1 cellular context compared by ENCODE assay signal in genomic region chr10:98403812-98404504, GRCh38.
TF ChIP-seq lines count a peak whose summit lies in the region.

No MANE protein-coding gene starts in this region.

TF ChIP-seq in GM12878, 131 proteins besides CTCF, POLR2A, EP300 and RAD21 (continued from another document):
- no peak for TF ChIP-seq HSF1 (IDR thresholded peaks at IDR 0.05; ENCODE audit: low read depth, low read length)
- TF ChIP-seq MTA2 (IDR thresholded peaks at IDR 0.05; ENCODE audit: low read depth): peak; percentile 72; the same call in 1 of the 2 replicates
- TF ChIP-seq ZBTB11 (CRISPR knock-in tag; IDR thresholded peaks at IDR 0.05): no peak
- TF ChIP-seq SUZ12 (IDR thresholded peaks at IDR 0.05; ENCODE audit: unreplicated experiment): no peak
- TF ChIP-seq NRF1 (conservative IDR thresholded peaks at IDR 0.05; ENCODE audit: low read depth, low read length): no peak
- TF ChIP-seq TCF3 (IDR thresholded peaks at IDR 0.05; ENCODE audit: borderline replicate concordance, insufficient read depth, low read depth, low read length): no peak
- TF ChIP-seq ZZZ3 (IDR thresholded peaks at IDR 0.05; ENCODE audit: control insufficient read depth, insufficient read length, low read depth): no peak
- TF ChIP-seq BRCA1 (IDR thresholded peaks at IDR 0.05; ENCODE audit: low read depth, low read length): no peak
- 0 out of 2 replicates have a peak, but pooled peaks have one; percentile 59 for TF ChIP-seq RCOR1 (conservative IDR thresholded peaks at IDR 0.05; ENCODE audit: low read depth, low read length)
- TF ChIP-seq NR2F1 (conservative IDR thresholded peaks at IDR 0.05): no peak
- TF ChIP-seq RAD51 (IDR thresholded peaks at IDR 0.05): no peak
- peak; percentile 64; the same call in 1 of the 2 replicates for TF ChIP-seq FOXM1 (IDR thresholded peaks at IDR 0.05; ENCODE audit: low read depth, low read length)
- TF ChIP-seq CBX5 (IDR thresholded peaks at IDR 0.05; ENCODE audit: low read depth): no peak
- peak; percentile 4; the same call in 1 of the 2 replicates for TF ChIP-seq RUNX3 (IDR thresholded peaks at IDR 0.05; ENCODE audit: low read length)
- no peak for TF ChIP-seq SMARCA5 (IDR thresholded peaks at IDR 0.05)
- peak; percentile 72 for TF ChIP-seq PBX3 (IDR thresholded peaks at IDR 0.05; ENCODE audit: insufficient replicate concordance, low read depth, low read length)
- TF ChIP-seq DPF2 (IDR thresholded peaks at IDR 0.05): 0 out of 2 replicates have a peak, but pooled peaks have one; percentile 29
- TF ChIP-seq ATF2 (IDR thresholded peaks at IDR 0.05; ENCODE audit: low read length): no peak; the same call in 1 of the 2 replicates
- TF ChIP-seq ZBTB33 (IDR thresholded peaks at IDR 0.05): no peak
- 0 out of 2 replicates have a peak, but pooled peaks have one; percentile 2 for TF ChIP-seq HDGF (IDR thresholded peaks at IDR 0.05)
- no peak for TF ChIP-seq SKIL (IDR thresholded peaks at IDR 0.05; ENCODE audit: low read depth, poor library complexity, severe bottlenecking)
- no peak for TF ChIP-seq MTA3 (IDR thresholded peaks at IDR 0.05; ENCODE audit: borderline replicate concordance, low read length)
- peak; percentile 17 for TF ChIP-seq MEF2B (IDR thresholded peaks at IDR 0.05; ENCODE audit: partially characterized antibody, poor library complexity, severe bottlenecking)
- no peak for TF ChIP-seq SPI1 (IDR thresholded peaks at IDR 0.05; ENCODE audit: borderline replicate concordance, insufficient read depth, low read depth, low read length)
- peak; percentile 47 for TF ChIP-seq NR2C1 (IDR thresholded peaks at IDR 0.05)
- TF ChIP-seq CEBPB (IDR thresholded peaks at IDR 0.05; ENCODE audit: borderline replicate concordance in 1 of 2, low read depth in 2 of 2, low read length in 2 of 2): no peak
- no peak for TF ChIP-seq CHD1 (IDR thresholded peaks at IDR 0.05; ENCODE audit: low read depth, low read length)
- no peak for TF ChIP-seq CREB1 (IDR thresholded peaks at IDR 0.05; ENCODE audit: low read depth)
- TF ChIP-seq RELB (IDR thresholded peaks at IDR 0.05; ENCODE audit: low read depth): no peak
- no peak for TF ChIP-seq BACH1 (IDR thresholded peaks at IDR 0.05; ENCODE audit: borderline replicate concordance)
- no peak for TF ChIP-seq CBFB (IDR thresholded peaks at IDR 0.05; ENCODE audit: low read depth)
- TF ChIP-seq JUNB (IDR thresholded peaks at IDR 0.05): peak; percentile 78
- peak; percentile 56; the same call in 1 of the 2 replicates for TF ChIP-seq MEF2A (IDR thresholded peaks at IDR 0.05; ENCODE audit: insufficient read depth, low read depth, low read length)
- TF ChIP-seq JUND (IDR thresholded peaks at IDR 0.05; ENCODE audit: low read depth, low read length): no peak
- TF ChIP-seq NFXL1 (IDR thresholded peaks at IDR 0.05; ENCODE audit: borderline replicate concordance): no peak
- peak; percentile 94 for TF ChIP-seq PKNOX1 (IDR thresholded peaks at IDR 0.05)
- no peak for TF ChIP-seq TCF7 (IDR thresholded peaks at IDR 0.05; ENCODE audit: borderline replicate concordance)
- TF ChIP-seq GABPA (IDR thresholded peaks at IDR 0.05; ENCODE audit: low read depth): no peak
- no peak for TF ChIP-seq PML (IDR thresholded peaks at IDR 0.05; ENCODE audit: low read length)
- no peak for TF ChIP-seq MYC (IDR thresholded peaks at IDR 0.05; ENCODE audit: insufficient read depth, insufficient read length, insufficient replicate concordance, low read length, severe bottlenecking)
- TF ChIP-seq IRF5 (IDR thresholded peaks at IDR 0.05; ENCODE audit: borderline replicate concordance): no peak
- TF ChIP-seq FOS (IDR thresholded peaks at IDR 0.05; ENCODE audit: borderline replicate concordance, extremely low read depth, insufficient read length): no peak
- no peak for TF ChIP-seq MAX (IDR thresholded peaks at IDR 0.05; ENCODE audit: low read depth, low read length)
- peak; percentile 34 for TF ChIP-seq NFIC (IDR thresholded peaks at IDR 0.05; ENCODE audit: low read depth, low read length)
- TF ChIP-seq SRF (IDR thresholded peaks at IDR 0.05; ENCODE audit: low read depth in 2 of 2, low read length in 2 of 2): peak in 1 of 2 experiments; percentile 61; a peak in 1 of 4 replicates
TF ChIP-seq in GM12878: peak in this region for 14.
